Comparison of ENCODE assay signal across 1 cellular context in the genomic region with DNA sequence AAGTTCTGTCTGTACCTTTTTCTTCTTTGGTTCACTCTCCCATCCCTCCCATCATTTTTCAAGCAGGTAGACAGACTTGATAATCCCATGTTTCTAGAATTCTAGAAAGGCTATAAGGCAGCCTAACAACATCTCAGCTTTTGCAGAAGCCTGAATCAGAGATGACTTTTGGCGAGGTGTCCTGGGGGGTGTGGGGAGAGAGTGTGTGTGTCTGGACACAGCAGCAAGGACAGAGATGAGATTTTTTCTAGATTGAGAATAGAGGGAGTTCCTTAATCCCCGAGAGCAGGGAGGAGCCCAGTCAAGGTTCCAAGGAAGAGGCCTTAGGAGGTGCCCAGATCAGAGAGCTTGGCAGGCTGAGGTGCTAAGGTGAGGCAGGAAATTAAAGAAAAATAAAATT.
TF ChIP-seq lines count a peak whose summit lies in the region.

No MANE protein-coding gene starts in this region.

TF ChIP-seq in IMR-90, 13 proteins besides CTCF, POLR2A, EP300 and RAD21 (continued from another document):
- TF ChIP-seq, protein P1, sequence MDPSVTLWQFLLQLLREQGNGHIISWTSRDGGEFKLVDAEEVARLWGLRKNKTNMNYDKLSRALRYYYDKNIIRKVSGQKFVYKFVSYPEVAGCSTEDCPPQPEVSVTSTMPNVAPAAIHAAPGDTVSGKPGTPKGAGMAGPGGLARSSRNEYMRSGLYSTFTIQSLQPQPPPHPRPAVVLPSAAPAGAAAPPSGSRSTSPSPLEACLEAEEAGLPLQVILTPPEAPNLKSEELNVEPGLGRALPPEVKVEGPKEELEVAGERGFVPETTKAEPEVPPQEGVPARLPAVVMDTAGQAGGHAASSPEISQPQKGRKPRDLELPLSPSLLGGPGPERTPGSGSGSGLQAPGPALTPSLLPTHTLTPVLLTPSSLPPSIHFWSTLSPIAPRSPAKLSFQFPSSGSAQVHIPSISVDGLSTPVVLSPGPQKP (IDR thresholded peaks at IDR 0.05; ENCODE audit: borderline replicate concordance, low read depth, low read length), result no peak
- TF ChIP-seq MXI1 (IDR thresholded peaks at IDR 0.05; ENCODE audit: borderline replicate concordance, low read depth, low read length) (no peak), SMC3 (IDR thresholded peaks at IDR 0.05; ENCODE audit: low read depth, low read length) (no peak), NFE2L2 (IDR thresholded peaks at IDR 0.05; ENCODE audit: low read depth, low read length) (no peak), FOS (IDR thresholded peaks at IDR 0.05; ENCODE audit: low read depth, low read length) (no peak), MAZ (IDR thresholded peaks at IDR 0.05; ENCODE audit: borderline replicate concordance, low read depth, low read length) (no peak), RFX5 (IDR thresholded peaks at IDR 0.05; ENCODE audit: low read depth, low read length) (no peak), CEBPB (IDR thresholded peaks at IDR 0.05; ENCODE audit: low read depth, low read length) (no peak), BHLHE40 (IDR thresholded peaks at IDR 0.05; ENCODE audit: low read depth, low read length) (no peak), MAFK (IDR thresholded peaks at IDR 0.05; ENCODE audit: low read depth, low read length) (no peak)
- TF ChIP-seq, protein P2, sequence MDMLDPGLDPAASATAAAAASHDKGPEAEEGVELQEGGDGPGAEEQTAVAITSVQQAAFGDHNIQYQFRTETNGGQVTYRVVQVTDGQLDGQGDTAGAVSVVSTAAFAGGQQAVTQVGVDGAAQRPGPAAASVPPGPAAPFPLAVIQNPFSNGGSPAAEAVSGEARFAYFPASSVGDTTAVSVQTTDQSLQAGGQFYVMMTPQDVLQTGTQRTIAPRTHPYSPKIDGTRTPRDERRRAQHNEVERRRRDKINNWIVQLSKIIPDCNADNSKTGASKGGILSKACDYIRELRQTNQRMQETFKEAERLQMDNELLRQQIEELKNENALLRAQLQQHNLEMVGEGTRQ (IDR thresholded peaks at IDR 0.05; ENCODE audit: low read depth, low read length), result no peak
